ENCODE assay signal across 21 cellular contexts in genomic region chr22:38950527-38951111, GRCh38. TPM values are rescaled to one million over a fixed set of nuclear protein-coding genes. Genes with fewer than 3 reads are reported as not detected.
"Had no signal": no experiment of that assay in that cellular context is flagged by ENCODE, and none has a peak within 500 bp of the region (broad histone marks: within the 10 kb centered on the region; RNA-seq: fewer than 3 reads in every experiment).

No MANE protein-coding gene starts in this region.

- H3K4me3 Mint-ChIP-seq: activated CD4-positive, alpha-beta T cell treated with anti-CD3 and anti-CD28 coated beads, Interleukin-2, amount 10 ng/mL, durations not matched to agents 7 days and 5 days; activated naive CD8-positive, alpha-beta T cell; memory B cell; neural crest cell; stimulated activated effector memory CD8-positive, alpha-beta T cell treated with anti-CD3 and anti-CD28 coated beads, Interleukin-12 subunit alpha, Interleukin-12 subunit beta, amount 100 ng/mL, for 72 hours; T-helper 17 cell had no signal

- H3K4me1 ChIP-seq: breast epithelium, foreskin keratinocyte, tibial nerve had no signal

- ATAC-seq: foreskin keratinocyte; left lobe of liver; right cardiac atrium; stimulated activated effector memory CD8-positive, alpha-beta T cell treated with anti-CD3 and anti-CD28 coated beads, Interleukin-12 subunit alpha, Interleukin-12 subunit beta, amount 100 ng/mL, for 72 hours; T-helper 17 cell had no signal

- H3K27ac Mint-ChIP-seq: activated CD4-positive, alpha-beta T cell treated with anti-CD3 and anti-CD28 coated beads, Interleukin-2, amount 10 ng/mL, durations not matched to agents 7 days and 5 days; activated naive CD8-positive, alpha-beta T cell; activated T-helper 2 cell treated with anti-CD3 and anti-CD28 coated beads, Interferon-gamma antibody, Interleukin-2, Interleukin-4, amounts not matched to agents 10 μg/mL and 5 μg/mL and 100 μg/mL, durations not matched to agents 14 hours and 24 hours and 36 hours; memory B cell; stimulated activated effector memory CD8-positive, alpha-beta T cell treated with anti-CD3 and anti-CD28 coated beads, Interleukin-12 subunit alpha, Interleukin-12 subunit beta, amount 100 ng/mL, for 72 hours; T-helper 17 cell had no signal

- H3K27ac ChIP-seq: breast epithelium, esophagus squamous epithelium, foreskin keratinocyte, tibial nerve had no signal

- H3K27me3 ChIP-seq: tibial nerve had no signal

- DNase-seq: activated CD4-positive, alpha-beta T cell treated with anti-CD3 and anti-CD28 coated beads, Interleukin-2, amount 10 ng/mL, durations not matched to agents 7 days and 5 days; activated CD4-positive, CD25-positive, alpha-beta regulatory T cell; anterior cingulate cortex; esophagus squamous epithelium; foreskin keratinocyte; head of caudate nucleus; SK-N-SH; T-helper 17 cell had no signal

- H3K36me3 Mint-ChIP-seq: activated naive CD8-positive, alpha-beta T cell had no signal

- FAIRE-seq: TTC549 had no signal

- H3K4me2 ChIP-seq: SK-N-SH, smooth muscle cell had no signal

- H3K36me3 ChIP-seq: breast epithelium, esophagus squamous epithelium, tibial nerve had no signal

- H3K4me3 ChIP-seq: breast epithelium, esophagus squamous epithelium, smooth muscle cell, tibial nerve had no signal

- H3K9me3 Mint-ChIP-seq: activated CD4-positive, alpha-beta T cell treated with anti-CD3 and anti-CD28 coated beads, Interleukin-2, amount 10 ng/mL, durations not matched to agents 7 days and 5 days; activated T-helper 2 cell treated with anti-CD3 and anti-CD28 coated beads, Interferon-gamma antibody, Interleukin-2, Interleukin-4, amounts not matched to agents 10 μg/mL and 5 μg/mL and 100 μg/mL, durations not matched to agents 14 hours and 24 hours and 36 hours; memory B cell; neural crest cell; stimulated activated effector memory CD8-positive, alpha-beta T cell treated with anti-CD3 and anti-CD28 coated beads, Interleukin-12 subunit alpha, Interleukin-12 subunit beta, amount 100 ng/mL, for 72 hours had no signal

- H3K9ac ChIP-seq: SK-N-SH had no signal

- H3K9me3 ChIP-seq: breast epithelium, esophagus squamous epithelium, SK-N-SH, tibial nerve had no signal

RNA-seq across cellular contexts. Expression of gene APOBEC3A, which starts 6.8 kb away (rescaled TPM):
- total RNA-seq: activated CD4-positive, alpha-beta T cell treated with anti-CD3 and anti-CD28 coated beads, Interleukin-2, amount 10 ng/mL, durations not matched to agents 7 days and 5 days; activated CD8-positive, alpha-beta memory T cell treated with anti-CD3 and anti-CD28 coated beads for 36 hours; activated T-helper 2 cell treated with anti-CD3 and anti-CD28 coated beads, Interferon-gamma antibody, Interleukin-2, Interleukin-4, amounts not matched to agents 10 μg/mL and 5 μg/mL and 100 μg/mL, durations not matched to agents 14 hours and 24 hours and 36 hours; cerebellum; foreskin keratinocyte; neural crest cell had no signal
- polyA plus RNA-seq: foreskin keratinocyte, SK-N-SH, smooth muscle cell had no signal

RNA-seq across cellular contexts. Expression of gene APOBEC3B, which starts 31.5 kb away (rescaled TPM):
- total RNA-seq: cerebellum had no signal
- polyA plus RNA-seq: SK-N-SH had no signal
